ENCODE assay signal across 8 cellular contexts in the genomic region with DNA sequence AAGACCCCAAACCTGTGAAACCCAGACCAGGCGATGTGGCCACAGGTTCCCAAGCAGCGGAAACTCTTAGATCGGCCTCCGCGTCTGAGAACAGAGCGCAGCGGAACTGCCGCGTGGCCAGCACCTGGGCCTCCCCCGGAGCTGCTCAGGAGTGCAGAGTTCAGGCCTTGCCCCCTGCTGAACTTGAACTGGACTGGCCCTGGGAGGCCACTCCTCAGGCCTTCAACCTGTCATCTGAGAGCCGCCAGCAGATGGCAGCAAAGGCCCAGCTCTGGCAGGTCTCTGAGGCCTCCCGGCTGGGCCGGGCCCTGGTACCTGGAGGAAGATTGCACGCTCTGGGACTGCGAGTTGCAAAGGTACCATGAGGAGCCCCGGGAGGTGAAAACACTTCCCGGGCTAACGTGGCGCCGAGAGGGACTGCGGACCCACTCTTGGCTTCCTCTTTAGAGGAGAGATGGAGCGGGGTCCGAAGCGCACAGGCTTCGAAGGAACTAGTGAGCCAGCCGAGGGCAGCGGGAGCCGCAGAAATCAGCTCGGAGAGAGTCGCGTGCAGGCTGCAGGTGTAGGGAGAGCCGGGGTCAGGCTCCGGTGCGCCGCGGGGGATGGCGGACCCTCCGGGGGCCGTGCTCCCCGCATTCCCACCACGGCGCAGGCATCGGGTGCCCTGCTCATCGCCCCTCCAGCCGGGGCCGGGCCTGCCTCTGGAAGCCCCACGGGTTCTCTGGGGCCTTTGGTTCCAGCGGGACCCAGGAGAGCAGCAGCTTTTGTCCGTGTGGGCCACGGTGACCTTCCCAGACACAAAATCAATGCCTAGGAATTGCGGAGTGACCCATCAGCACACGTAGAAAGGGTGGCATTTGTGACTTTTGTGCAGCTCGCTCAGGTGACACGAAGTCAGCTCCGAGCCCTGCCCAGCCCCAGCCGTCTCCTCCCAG.
DNase-seq lines count a peak whose midpoint lies in the region; ATAC-seq and TF ChIP-seq lines count a peak whose summit lies in the region.

No MANE protein-coding gene starts in this region.

- ATAC-seq in GM18907 (IDR thresholded peaks at IDR 0.05; ENCODE audit: unreplicated experiment) (peak; percentile 97), HG03135 (IDR thresholded peaks at IDR 0.05; ENCODE audit: unreplicated experiment) (peak; percentile 97)

- intact Hi-C loops in lower leg skin (cut with DNase I; ENCODE audit: low total_unique reads): no loop called here

- H3K4me3 ChIP-seq in AG10803 (ENCODE audit: low read length) (peak overlapping the region; percentile 33), lower leg skin (ENCODE audit: low read depth, poor library complexity, severe bottlenecking) (no peak overlapping the region)

- WGBS in lower leg skin, 2 donors: 14 to 21% methylated on average over 24 to 47 of the region's 56 CpGs

- TF ChIP-seq POLR2A in lower leg skin (IDR thresholded peaks at IDR 0.05): no peak

- peak; percentile 82 for TF ChIP-seq CTCF in AG10803 (conservative IDR thresholded peaks at IDR 0.05; ENCODE audit: low read length)
- no peak for TF ChIP-seq CTCF in lower leg skin (IDR thresholded peaks at IDR 0.05)

- DNase-seq in AG10803 (ENCODE audit: low read depth): peak; percentile 59
- peak; percentile 32 for DNase-seq in NCI-H510A (lab: John Stamatoyannopoulos, UW)
- peak; percentile 94 to 95 for DNase-seq in activated CD4-positive, alpha-beta T cell treated with anti-CD3 and anti-CD28 coated beads, Interleukin-2, amount 50 U/mL, for 48 hours
- DNase-seq in dermis blood vessel endothelial cell: peak; percentile 84
- peak; percentile 77 to 97 for DNase-seq in lower leg skin (ENCODE audit: low spot score in 2 of 2)
- peak; percentile 73 to 92 (median 74) for DNase-seq in stimulated activated CD4-positive, alpha-beta T cell treated with anti-CD3 and anti-CD28 coated beads, TNF-alpha, amount 100 ng/mL, for 1 hour (ENCODE audit: low read depth in 3 of 3, low spot score in 1 of 3)

Comparison
In these comparisons a context has a peak if more than half of its experiments do, and no peak if none do; other contexts are left out.
1. DNase-seq: peak in every context shown above with its lines; median percentile 94 in activated CD4-positive, alpha-beta T cell treated with anti-CD3 and anti-CD28 coated beads, Interleukin-2, amount 50 U/mL, for 48 hours; 87 in lower leg skin; 84 in dermis blood vessel endothelial cell; 74 in stimulated activated CD4-positive, alpha-beta T cell treated with anti-CD3 and anti-CD28 coated beads, TNF-alpha, amount 100 ng/mL, for 1 hour; 59 in AG10803; 32 in NCI-H510A.